8 cellular contexts compared by ENCODE assay signal in genomic region chr17:61416540-61417363, GRCh38. TPM values are rescaled to one million over a fixed set of nuclear protein-coding genes. Genes with fewer than 3 reads are reported as not detected.
DNase-seq lines count a peak whose midpoint lies in the region; ATAC-seq and TF ChIP-seq lines count a peak whose summit lies in the region.

No MANE protein-coding gene starts in this region.

- H3K27ac ChIP-seq in endodermal cell (ENCODE audit: low read depth, low read length) = no peak overlapping the region

- H3K4me3 ChIP-seq in endodermal cell (ENCODE audit: low read length) = no peak overlapping the region

- H3K36me3 Mint-ChIP-seq in endodermal cell (ENCODE audit: low read depth) = no peaks in the 10 kb centered on the region

- ATAC-seq in HG02973 (IDR thresholded peaks at IDR 0.05; ENCODE audit: unreplicated experiment) (peak; percentile 51), HG03280 (IDR thresholded peaks at IDR 0.05; ENCODE audit: unreplicated experiment) (no peak)

- DNase-seq in DMS114 treated with DMSO at 0.1 percent for 48 hours (lab: John Stamatoyannopoulos, UW; ENCODE audit: unreplicated experiment) (peak; percentile 72), NCI-H524 treated with DMSO at 0.1 percent for 48 hours (lab: John Stamatoyannopoulos, UW) (peak; percentile 51), endodermal cell (peak; percentile 100), lung microvascular endothelial cell (ENCODE audit: low read depth in 2 of 2) (peak; percentile 77 to 88)
- DNase-seq in activated CD4-positive, alpha-beta T cell treated with anti-CD3 and anti-CD28 coated beads, Interleukin-2, amount 50 U/mL, for 1 hour = peak; percentile 57
- DNase-seq in stimulated activated CD8-positive, alpha-beta memory T cell treated with anti-CD3 and anti-CD28 coated beads, Interleukin-7, amount 100 ng/mL, for 24 hours (ENCODE audit: low read depth) = peak; percentile 35

- no peaks in the 10 kb centered on the region for H3K9me3 Mint-ChIP-seq in endodermal cell

- no peaks in the 10 kb centered on the region for H3K4me1 ChIP-seq in endodermal cell (ENCODE audit: control insufficient read depth, insufficient read depth, low read length)

- no peaks in the 10 kb centered on the region for H3K36me3 ChIP-seq in endodermal cell (ENCODE audit: control insufficient read depth, insufficient read depth, low read length)

- H3K9me3 ChIP-seq in endodermal cell (ENCODE audit: control insufficient read depth, low read length) = no peaks in the 10 kb centered on the region

- H3K27me3 Mint-ChIP-seq in endodermal cell (ENCODE audit: insufficient read depth) = peaks cover 68% of the 10 kb centered on the region

- H3K9ac ChIP-seq in endodermal cell (ENCODE audit: extremely low read depth, low read length, poor library complexity, severe bottlenecking) = no peak overlapping the region

- peak overlapping the region; percentile 44 for H3K4me3 Mint-ChIP-seq in endodermal cell

- peaks cover 4% of the 10 kb centered on the region for H3K4me1 Mint-ChIP-seq in endodermal cell

- H3K27me3 ChIP-seq in endodermal cell (ENCODE audit: control insufficient read depth, insufficient read depth, low read length, poor library complexity, severe bottlenecking) = peaks cover 67% of the 10 kb centered on the region

- TF ChIP-seq CTCF in endodermal cell (conservative IDR thresholded peaks at IDR 0.05) = peak; percentile 98

- WGBS in endodermal cell (ENCODE audit: insufficient coverage in 1 of 2, insufficient read length in 1 of 2), 2 experiments = 26 to 28% methylated on average over 18 to 43 of the region's 43 CpGs

- H3K27ac Mint-ChIP-seq in endodermal cell = no peak overlapping the region

RNA-seq across cellular contexts. Expression of gene TBX2, which starts 17.1 kb away (rescaled TPM):
- total RNA-seq in endodermal cell (under 1 TPM in 1 of 2 donors, not detected in 1; 0.07 TPM), lung microvascular endothelial cell (under 0.01 TPM in 2 replicates)
- polyA plus RNA-seq in endodermal cell (2013, experiment 1 of 2) = 2.8 TPM
- polyA plus RNA-seq in endodermal cell (2013, experiment 2 of 2) = 2.1 TPM

RNA-seq across cellular contexts. Expression of gene TBX4, which starts 35.5 kb away (rescaled TPM):
- total RNA-seq in endodermal cell (not detected), lung microvascular endothelial cell (not detected in 2 replicates)
- 1.5 TPM for polyA plus RNA-seq in endodermal cell (2013, experiment 1 of 2)
- polyA plus RNA-seq in endodermal cell (2013, experiment 2 of 2) = 1.4 TPM

Comparison
In these comparisons a context has a peak if more than half of its experiments do, and no peak if none do; other contexts are left out.
1. DNase-seq: peak in every context shown above with its lines; median percentile 100 in endodermal cell; 82 in lung microvascular endothelial cell; 72 in DMS114 treated with DMSO at 0.1 percent for 48 hours; 57 in activated CD4-positive, alpha-beta T cell treated with anti-CD3 and anti-CD28 coated beads, Interleukin-2, amount 50 U/mL, for 1 hour; 51 in NCI-H524 treated with DMSO at 0.1 percent for 48 hours; 35 in stimulated activated CD8-positive, alpha-beta memory T cell treated with anti-CD3 and anti-CD28 coated beads, Interleukin-7, amount 100 ng/mL, for 24 hours.